In genomic region chr1:119327066-119327435, GRCh38 we compare ENCODE assay signal across 10 cellular contexts. TPM values are rescaled to one million over a fixed set of nuclear protein-coding genes. Genes with fewer than 3 reads are reported as not detected.
DNase-seq lines count a peak whose midpoint lies in the region; ATAC-seq, FAIRE-seq and TF ChIP-seq lines count a peak whose summit lies in the region.
"Had no signal": no experiment of that assay in that cellular context is flagged by ENCODE, and none has a peak within 500 bp of the region (broad histone marks: within the 10 kb centered on the region; RNA-seq: fewer than 3 reads in every experiment).

No MANE protein-coding gene starts in this region.

- no TSS peak for BruUV-seq in K562 (replicated peaks; lab: Mats Ljungman, UMichigan)

- no peak overlapping the region for H3K27ac Mint-ChIP-seq in activated CD8-positive, alpha-beta memory T cell treated with anti-CD3 and anti-CD28 coated beads, Interleukin-2, amount 10 ng/mL, durations not matched to agents 7 days and 5 days

- intact Hi-C loops in K562 (cut with micrococcal nuclease), result no loop called here
- intact Hi-C loops in right lobe of liver (cut with DNase I), result no loop called here
- intact Hi-C loops in tibial artery (cut with DNase I; ENCODE audit: low total_unique reads), result no loop called here

- CTCF ChIA-PET in activated CD8-positive, alpha-beta memory T cell treated with anti-CD3 and anti-CD28 coated beads, Interleukin-2, amount 10 ng/mL, durations not matched to agents 7 days and 5 days (lab: Charles Lee), result interaction anchor here (1.0 kb wide), 1 partner anchor 20 kb away, joined by 3 read pairs; no protein-coding TSS in a partner anchor
- CTCF ChIA-PET in K562 (lab: Yijun Ruan, JAX; ENCODE audit: low intra/inter-chr PET ratio), result no interaction called here

- H3K36me3 Mint-ChIP-seq in activated CD8-positive, alpha-beta memory T cell treated with anti-CD3 and anti-CD28 coated beads, Interleukin-2, amount 10 ng/mL, durations not matched to agents 7 days and 5 days, result no peaks in the 10 kb centered on the region

- TF ChIP-seq CTCF in K562 (IDR thresholded peaks at IDR 0.05 in 2 of 3, conservative IDR thresholded peaks at IDR 0.05 in 1 of 3; ENCODE audit: insufficient read depth in 2 of 3, low read depth in 1 of 3, low read length in 3 of 3) (no peak), right lobe of liver (IDR thresholded peaks at IDR 0.05) (no peak), tibial artery (IDR thresholded peaks at IDR 0.05) (no peak)

- H3K4me3 ChIP-seq in K562 (no peak overlapping the region), right lobe of liver (peak overlapping the region; percentile 34 to 62 (median 52)), tibial artery (peak overlapping the region; percentile 23 to 38)

- H3K4me1 Mint-ChIP-seq in activated CD8-positive, alpha-beta memory T cell treated with anti-CD3 and anti-CD28 coated beads, Interleukin-2, amount 10 ng/mL, durations not matched to agents 7 days and 5 days, result peaks cover 21% of the 10 kb centered on the region

- H3K27ac ChIP-seq in K562 (ENCODE audit: extremely low read depth, low read depth, low read length) (no peak overlapping the region), right lobe of liver (peak overlapping the region; percentile 74 to 86 (median 79)), tibial artery (no peak overlapping the region)

- peaks cover 30% of the 10 kb centered on the region for H3K27me3 Mint-ChIP-seq in activated CD8-positive, alpha-beta memory T cell treated with anti-CD3 and anti-CD28 coated beads, Interleukin-2, amount 10 ng/mL, durations not matched to agents 7 days and 5 days

- TF ChIP-seq POLR2A in K562 (conservative IDR thresholded peaks at IDR 0.05), result no peak
- TF ChIP-seq POLR2A in right lobe of liver (IDR thresholded peaks at IDR 0.05), result no peak

- no peak for TF ChIP-seq RAD21 in K562 (CRISPR knock-in tag; conservative IDR thresholded peaks at IDR 0.05 in 1 of 2, IDR thresholded peaks at IDR 0.05 in 1 of 2)

- POLR2A ChIA-PET in K562 (lab: Yijun Ruan, JAX), result interaction anchor here (0.7 to 1.5 kb wide), 2 partner anchors 22 to 356 kb away, joined by 3 to 4 read pairs; no protein-coding TSS in a partner anchor

- DNase-seq in activated CD8-positive, alpha-beta memory T cell treated with anti-CD3 and anti-CD28 coated beads, Interleukin-2, amount 10 ng/mL, durations not matched to agents 7 days and 5 days, result no peak
- no peak for DNase-seq in activated CD8-positive, alpha-beta memory T cell treated with anti-CD3 and anti-CD28 coated beads for 24 hours
- DNase-seq in K562 (ENCODE audit: extremely low read depth in 1 of 4, low spot score in 3 of 4) (no peak), right lobe of liver (peak; percentile 32 to 59 (median 55)), tibial artery (no peak), cerebellar cortex (ENCODE audit: low spot score) (no peak), AG08396 (ENCODE audit: low spot score) (no peak), COLO829 (ENCODE audit: low spot score) (no peak)
- DNase-seq: NCI-H1436 had no signal

- H3K9me3 ChIP-seq in K562 (replicated peaks; ENCODE audit: control insufficient read depth, insufficient read depth, low read depth, low read length) (no peaks in the 10 kb centered on the region), right lobe of liver (no peaks in the 10 kb centered on the region), tibial artery (no peaks in the 10 kb centered on the region)

- peaks cover 0 to 5% of the 10 kb centered on the region in 2 experiments; a peak in 1 of 5 replicates for H3K4me1 ChIP-seq in K562 (replicated peaks in 1 of 2; ENCODE audit: control insufficient read depth in 2 of 2, insufficient read depth in 2 of 2, low read length in 2 of 2)
- H3K4me1 ChIP-seq in right lobe of liver, result peaks cover 0 to 63% (median 2%) of the 10 kb centered on the region in 4 donors
- peaks cover 0 to 12% (median 8%) of the 10 kb centered on the region in 4 donors for H3K4me1 ChIP-seq in tibial artery

- no peaks in the 10 kb centered on the region for H3K9me3 Mint-ChIP-seq in activated CD8-positive, alpha-beta memory T cell treated with anti-CD3 and anti-CD28 coated beads, Interleukin-2, amount 10 ng/mL, durations not matched to agents 7 days and 5 days (ENCODE audit: low read depth)

- 2% methylated on average over 15 of the region's 18 CpGs for WGBS in K562 (ENCODE audit: insufficient coverage, low coverage, missing lambda C conversion rate)
- WGBS in right lobe of liver (ENCODE audit: insufficient coverage, low coverage, low lambda C conversion rate, missing lambda C conversion rate), result 8% methylated on average over 7 of the region's 18 CpGs

- no peaks in the 10 kb centered on the region for H3K36me3 ChIP-seq in K562 (ENCODE audit: control insufficient read depth, insufficient read depth, low read length)
- H3K36me3 ChIP-seq in right lobe of liver, result peaks cover 0 to 2% (median 0%) of the 10 kb centered on the region in 4 donors
- no peaks in the 10 kb centered on the region for H3K36me3 ChIP-seq in tibial artery

- FAIRE-seq in K562 (lab: Jason Lieb, UNC), result no peak
- FAIRE-seq: colon had no signal

- H3K27me3 ChIP-seq in K562 (ENCODE audit: control insufficient read depth in 2 of 2, insufficient read depth in 2 of 2, low read length in 2 of 2), result peaks cover 11 to 25% of the 10 kb centered on the region in 2 experiments; a peak in 3 of 5 replicates
- H3K27me3 ChIP-seq in right lobe of liver, result no peaks in the 10 kb centered on the region
- peaks cover 0 to 2% of the 10 kb centered on the region in 2 donors for H3K27me3 ChIP-seq in tibial artery

- in situ Hi-C loops in K562 (cut with MboI), result no loop called here

- no peaks in the 10 kb centered on the region for H3K79me2 ChIP-seq in K562 (ENCODE audit: control insufficient read depth, insufficient read depth, low read length)

- peak; percentile 29 for ATAC-seq in activated CD8-positive, alpha-beta memory T cell treated with anti-CD3 and anti-CD28 coated beads, Interleukin-2, amount 10 ng/mL, durations not matched to agents 7 days and 5 days
- ATAC-seq in K562, result no peak; the same call in 2 of the 3 replicates
- peak in 3 of 4 donors; percentile 39 to 56 (median 54) for ATAC-seq in right lobe of liver

- H3K9ac ChIP-seq in K562 (ENCODE audit: insufficient read depth in 1 of 2, low read depth in 2 of 2, low read length in 2 of 2), result no peak overlapping the region

- no peak overlapping the region for H2AFZ ChIP-seq in K562 (ENCODE audit: low read depth, low read length)

- no peak for TF ChIP-seq EP300 in K562 (IDR thresholded peaks at IDR 0.05; ENCODE audit: low read length)

- H3K4me2 ChIP-seq in K562 (ENCODE audit: insufficient read depth, low read length), result no peak overlapping the region

- peak overlapping the region; percentile 60 for H3K4me3 Mint-ChIP-seq in activated CD8-positive, alpha-beta memory T cell treated with anti-CD3 and anti-CD28 coated beads, Interleukin-2, amount 10 ng/mL, durations not matched to agents 7 days and 5 days

- no peaks in the 10 kb centered on the region for H3K9me1 ChIP-seq in K562 (ENCODE audit: control insufficient read depth, insufficient read depth, low read length)

- H4K20me1 ChIP-seq in K562 (replicated peaks; ENCODE audit: control insufficient read depth, insufficient read depth, low read length), result no peaks in the 10 kb centered on the region

TF ChIP-seq in K562, 482 proteins besides CTCF, POLR2A, EP300 and RAD21:
- TF ChIP-seq CBFA2T2 (conservative IDR thresholded peaks at IDR 0.05) (no peak), VEZF1 (CRISPR knock-in tag; IDR thresholded peaks at IDR 0.05) (peak; percentile 35; the same call in 1 of the 2 replicates), IRF1 (CRISPR knock-in tag; IDR thresholded peaks at IDR 0.05; ENCODE audit: borderline replicate concordance) (no peak)

RNA-seq across cellular contexts. Expression of gene HAO2, which starts 41.5 kb away (rescaled TPM):
- total RNA-seq in activated CD8-positive, alpha-beta memory T cell treated with anti-CD3 and anti-CD28 coated beads, Interleukin-2, amount 10 ng/mL, durations not matched to agents 7 days and 5 days, result not detected
- not detected in 2 replicates for total RNA-seq in K562 (2011; cell fraction: chromatin; rRNA removed; ENCODE audit: low replicate concordance)
- total RNA-seq in K562 (2011; cell fraction: nucleolus; rRNA removed), result not detected in 2 replicates
- not detected in 2 replicates for total RNA-seq in K562 (2011; cell fraction: nucleoplasm; rRNA removed)
- not detected in 2 replicates for total RNA-seq in K562 (2014; rRNA removed)
- not detected in 2 replicates for total RNA-seq in K562 (2014; rRNA removed; fragmentation: Illumina TruSeq; extraction: Trizol)
- total RNA-seq in K562 (2015; rRNA removed; fragmentation: Illumina TruSeq; extraction: Trizol), result not detected in 2 replicates
- not detected in 2 replicates for total RNA-seq in K562 (2021)
- not detected in 2 replicates for polyA plus RNA-seq in K562 (2011; rRNA removed)
- not detected in 2 replicates for polyA plus RNA-seq in K562 (2011; cell fraction: cytosol; rRNA removed)
- not detected in 2 replicates for polyA plus RNA-seq in K562 (2011; cell fraction: nucleus; rRNA removed)
- not detected in 2 replicates for polyA plus RNA-seq in K562 (2012)
- polyA plus RNA-seq in K562 (2014; fragmentation: Illumina TruSeq; extraction: Trizol), result not detected in 2 replicates
- not detected for polyA plus RNA-seq in K562 (2014; fragmentation: Nextera tagmentation; extraction: Ambion mirVana)
- not detected in 2 replicates for polyA plus RNA-seq in K562 (2014; rRNA removed)
- polyA minus RNA-seq in K562 (2011; rRNA and poly(A)+ RNA removed), result not detected in 2 replicates
- not detected in 2 replicates for polyA minus RNA-seq in K562 (2011; cell fraction: cytosol; rRNA and poly(A)+ RNA removed)
- polyA minus RNA-seq in K562 (2011; cell fraction: nucleus; rRNA and poly(A)+ RNA removed), result not detected in 2 replicates
- 100 to 1,000 TPM in 3 of 6 experiments, 10 to 100 TPM in 3; 33.9 to 282 (median 99.3) TPM for total RNA-seq in right lobe of liver

Comparison
In these comparisons a context has a peak if more than half of its experiments do, and no peak if none do; other contexts are left out.
1. DNase-seq: peak in right lobe of liver (3 of 3); none in activated CD8-positive, alpha-beta memory T cell treated with anti-CD3 and anti-CD28 coated beads, Interleukin-2, amount 10 ng/mL, durations not matched to agents 7 days and 5 days (single experiment), activated CD8-positive, alpha-beta memory T cell treated with anti-CD3 and anti-CD28 coated beads for 24 hours (single experiment), K562 (0 of 4), tibial artery (0 of 2), cerebellar cortex (single experiment), AG08396 (single experiment) and COLO829 (single experiment).
2. H3K27ac ChIP-seq: peak in right lobe of liver (3 of 3); none in K562 (single experiment) and tibial artery (0 of 2).
3. RNA of gene HAO2, which starts 41.5 kb away (total RNA-seq): 33.9 to 282 TPM in right lobe of liver; not detected in activated CD8-positive, alpha-beta memory T cell treated with anti-CD3 and anti-CD28 coated beads, Interleukin-2, amount 10 ng/mL, durations not matched to agents 7 days and 5 days and not detected in K562; every median in the first group is over 10 times any median in the second.